Comparison of ENCODE assay signal across 8 cellular contexts in the genomic region with DNA sequence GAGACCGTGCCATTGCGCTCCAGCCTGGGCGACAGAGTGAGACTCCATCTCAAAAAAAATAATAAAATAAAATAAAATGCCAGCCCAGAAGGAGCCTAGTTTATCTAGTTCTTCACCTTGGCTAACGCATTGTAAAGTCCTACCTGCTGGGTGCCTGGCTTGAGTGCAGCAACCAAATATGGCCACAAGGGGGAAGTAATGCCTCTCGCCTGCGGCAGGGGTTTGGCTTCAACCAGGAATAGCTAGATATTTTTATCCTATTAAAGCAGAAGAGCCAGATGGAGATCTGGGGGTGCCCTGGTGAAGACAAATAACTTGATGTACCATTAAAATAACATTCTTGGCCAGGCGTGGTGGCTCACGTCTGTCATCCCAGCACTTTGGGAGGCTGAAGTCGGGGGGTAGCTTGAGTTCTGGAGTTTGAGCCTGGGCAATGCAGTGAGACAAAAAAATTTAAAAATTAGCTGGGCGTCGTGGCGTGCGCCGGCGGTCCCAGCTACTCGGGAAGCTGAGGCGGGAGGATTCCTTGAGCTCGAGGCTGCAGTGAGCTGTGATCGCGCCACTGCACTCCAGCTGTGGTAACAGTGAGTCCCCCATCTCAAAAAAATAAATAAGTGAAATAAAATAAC. TPM values are rescaled to one million over a fixed set of nuclear protein-coding genes. Genes with fewer than 3 reads are reported as not detected.
DNase-seq lines count a peak whose midpoint lies in the region; ATAC-seq, FAIRE-seq and TF ChIP-seq lines count a peak whose summit lies in the region.

No MANE protein-coding gene starts in this region.

- H3K4me1 ChIP-seq in HEK293 (ENCODE audit: control insufficient read depth, insufficient read depth, low read length) = no peaks in the 10 kb centered on the region
- H3K4me1 ChIP-seq in HepG2 (ENCODE audit: insufficient read depth, low read length) = peaks cover 28% of the 10 kb centered on the region

- H3K79me2 ChIP-seq in HepG2 (ENCODE audit: insufficient read depth, low read length) = no peaks in the 10 kb centered on the region

- ATAC-seq in HepG2 (peak; percentile 85), GM21529 (IDR thresholded peaks at IDR 0.05; ENCODE audit: unreplicated experiment) (no peak)

- H3K4me1 Mint-ChIP-seq in activated CD4-positive, alpha-beta T cell treated with anti-CD3 and anti-CD28 coated beads, Interleukin-2, amount 10 ng/mL, durations not matched to agents 24 days and 14 days = peaks cover 2% of the 10 kb centered on the region

- peaks cover 32% of the 10 kb centered on the region for H3K27me3 Mint-ChIP-seq in activated CD4-positive, alpha-beta T cell treated with anti-CD3 and anti-CD28 coated beads, Interleukin-2, amount 10 ng/mL, durations not matched to agents 24 days and 14 days

- no peak overlapping the region for H3K9ac ChIP-seq in HepG2 (ENCODE audit: insufficient read depth, low read depth, low read length)

- DNase-seq in AML-193 (lab: John Stamatoyannopoulos, UW) = peak; percentile 70
- peak; percentile 50 for DNase-seq in NCI-H526 treated with DMSO at 0.1 percent for 48 hours (lab: John Stamatoyannopoulos, UW)
- DNase-seq in activated CD4-positive, alpha-beta T cell treated with anti-CD3 and anti-CD28 coated beads, Interleukin-2, amount 10 ng/mL, durations not matched to agents 24 days and 14 days = peak; percentile 89
- DNase-seq in coronary artery (ENCODE audit: low spot score) = peak; percentile 81
- DNase-seq in HepG2 (ENCODE audit: low spot score) = peak; percentile 59
- peak; percentile 55 to 56 for DNase-seq in stimulated activated CD4-positive, alpha-beta T cell treated with anti-CD3 and anti-CD28 coated beads, Interleukin-4, amount 100 ng/mL, for 48 hours (ENCODE audit: low read depth in 2 of 2)

- peak; percentile 54; the same call in 1 of the 2 replicates for TF ChIP-seq CTCF in HEK293 (tag by site-specific recombination; IDR thresholded peaks at IDR 0.05)
- TF ChIP-seq CTCF in coronary artery (IDR thresholded peaks at IDR 0.05) = peak; percentile 65
- peak; percentile 91 for TF ChIP-seq CTCF in HepG2 (CRISPR knock-in tag; IDR thresholded peaks at IDR 0.05)

- in situ Hi-C loops in HepG2 (cut with HindIII; ENCODE audit: extremely low pct_ligation_motif_present, low pct_unique_long_range_greater_than_20kb) = loop anchor here (5.0 to 10.0 kb wide), 2 partner anchors 36 to 221 kb away; no protein-coding TSS in a partner anchor

- peak; percentile 76 for FAIRE-seq in HepG2 (lab: Jason Lieb, UNC)

- no peak overlapping the region for H3K4me3 ChIP-seq in HEK293 (ENCODE audit: low read depth, low read length)
- H3K4me3 ChIP-seq in coronary artery = peak overlapping the region; percentile 52
- no peak overlapping the region for H3K4me3 ChIP-seq in HepG2 (replicated peaks in 1 of 3; ENCODE audit: insufficient read depth in 1 of 3, low read depth in 2 of 3, low read length in 3 of 3)

- 32% methylated on average over 20 of the region's 20 CpGs for WGBS in HepG2 (ENCODE audit: low lambda C conversion rate)

- H3K27ac ChIP-seq in HEK293 (ENCODE audit: extremely low read depth, low read depth, low read length) (no peak overlapping the region), coronary artery (no peak overlapping the region), HepG2 (ENCODE audit: extremely low read length, insufficient read depth, low read length) (no peak overlapping the region)

- H3K36me3 Mint-ChIP-seq in activated CD4-positive, alpha-beta T cell treated with anti-CD3 and anti-CD28 coated beads, Interleukin-2, amount 10 ng/mL, durations not matched to agents 24 days and 14 days (ENCODE audit: low read depth) = no peaks in the 10 kb centered on the region

- no peak for TF ChIP-seq POLR2A in HepG2 (IDR thresholded peaks at IDR 0.05; ENCODE audit: insufficient read depth in 1 of 2, low read depth in 2 of 2, low read length in 2 of 2)

- no peaks in the 10 kb centered on the region for H3K9me3 ChIP-seq in HEK293 (ENCODE audit: control insufficient read depth, insufficient read depth, low read depth, low read length)
- H3K9me3 ChIP-seq in HepG2 (ENCODE audit: low read length) = 0 out of 2 replicates have a peak, but pooled peaks cover 4% of the 10 kb centered on the region

- peak; percentile 96 for TF ChIP-seq RAD21 in HepG2 (CRISPR knock-in tag; IDR thresholded peaks at IDR 0.05)

- CTCF ChIA-PET in HEK293 (lab: Yijun Ruan, JAX) (interaction anchor here (0.5 to 7.0 kb wide), 42 partner anchors 9 to 306 kb away, joined by 3 to 160 read pairs (median 4); partner anchors contain the start of gene PLEKHB1), HepG2 (lab: Yijun Ruan, JAX; ENCODE audit: low intra/inter-chr PET ratio, low total read pairs) (interaction anchor here (0.6 to 3.8 kb wide), 5 partner anchors 27 to 222 kb away, joined by 3 to 59 read pairs (median 5); no protein-coding TSS in a partner anchor)

- no peak overlapping the region for H3K27ac Mint-ChIP-seq in activated CD4-positive, alpha-beta T cell treated with anti-CD3 and anti-CD28 coated beads, Interleukin-2, amount 10 ng/mL, durations not matched to agents 24 days and 14 days

- H3K9me3 Mint-ChIP-seq in activated CD4-positive, alpha-beta T cell treated with anti-CD3 and anti-CD28 coated beads, Interleukin-2, amount 10 ng/mL, durations not matched to agents 24 days and 14 days = no peaks in the 10 kb centered on the region

- H3K36me3 ChIP-seq in HEK293 (ENCODE audit: control insufficient read depth in 2 of 2, insufficient read depth in 1 of 2, low read length in 2 of 2) (no peaks in the 10 kb centered on the region), HepG2 (replicated peaks in 1 of 2; ENCODE audit: control insufficient read depth in 1 of 2, insufficient read depth in 2 of 2, low read length in 2 of 2) (no peaks in the 10 kb centered on the region)

- H2AFZ ChIP-seq in HepG2 (ENCODE audit: low read length) = no peak overlapping the region

- no peak overlapping the region for H3K4me3 Mint-ChIP-seq in activated CD4-positive, alpha-beta T cell treated with anti-CD3 and anti-CD28 coated beads, Interleukin-2, amount 10 ng/mL, durations not matched to agents 24 days and 14 days

- POLR2A ChIA-PET in HEK293 (lab: Yijun Ruan, JAX) = interaction anchor here (0.6 to 1.2 kb wide), 4 partner anchors 21 to 75 kb away, joined by 3 to 7 read pairs (median 4); partner anchors contain the start of genes FAM168A and PLEKHB1
- POLR2A ChIA-PET in HepG2 (lab: Yijun Ruan, JAX) = interaction anchor here (1.0 to 1.3 kb wide), 4 partner anchors 26 to 36 kb away, joined by 4 to 7 read pairs (median 5); no protein-coding TSS in a partner anchor

- H3K27me3 ChIP-seq in HepG2 (ENCODE audit: control insufficient read depth in 1 of 2, insufficient read depth in 2 of 2, low read length in 2 of 2) = no peaks in the 10 kb centered on the region

- no TSS peak for BruUV-seq in HepG2 (replicated peaks; lab: Mats Ljungman, UMichigan)

- H4K20me1 ChIP-seq in HepG2 (ENCODE audit: insufficient read depth, low read length) = no peaks in the 10 kb centered on the region

- intact Hi-C loops in activated CD4-positive, alpha-beta T cell treated with anti-CD3 and anti-CD28 coated beads, Interleukin-2, amount 10 ng/mL, durations not matched to agents 24 days and 14 days (cut with micrococcal nuclease) = loop anchor here (1.0 to 5.0 kb wide), 2 partner anchors 35 to 306 kb away; no protein-coding TSS in a partner anchor
- intact Hi-C loops in HepG2 (cut with micrococcal nuclease; ENCODE audit: unreplicated experiment) = loop anchor here (1.0 to 10.0 kb wide), 3 partner anchors 27 to 221 kb away; no protein-coding TSS in a partner anchor

- TF ChIP-seq EP300 in HepG2 (IDR thresholded peaks at IDR 0.05; ENCODE audit: low read depth in 2 of 2, low read length in 2 of 2) (no peak), HepG2 (CRISPR knock-in tag; IDR thresholded peaks at IDR 0.05; ENCODE audit: borderline replicate concordance) (no peak)

- peak overlapping the region; percentile 11; the same call in 1 of the 2 replicates for H3K4me2 ChIP-seq in HepG2 (ENCODE audit: low read depth, low read length)

RNA-seq across cellular contexts. Expression of gene PLEKHB1, which starts 20.6 kb away (rescaled TPM):
- 1.0 and 1.5 TPM in 2 replicates for total RNA-seq in activated CD4-positive, alpha-beta T cell treated with anti-CD3 and anti-CD28 coated beads, Interleukin-2, amount 10 ng/mL, durations not matched to agents 24 days and 14 days
- 68.0 and 71.7 TPM in 2 replicates for total RNA-seq in HepG2 (2016; rRNA removed; fragmentation: Illumina TruSeq; extraction: Trizol)
- total RNA-seq in HepG2 (2016; cell fraction: cytosol; rRNA removed; fragmentation: Illumina TruSeq; extraction: Trizol; ENCODE audit: low read depth) = 14.1 and 14.6 TPM in 2 replicates
- total RNA-seq in HepG2 (2016; cell fraction: insoluble cytoplasmic fraction; rRNA removed; fragmentation: Illumina TruSeq; extraction: Trizol) = 68.8 and 77.9 TPM in 2 replicates
- total RNA-seq in HepG2 (2016; cell fraction: membrane; rRNA removed; fragmentation: Illumina TruSeq; extraction: Trizol) = 30.3 and 30.6 TPM in 2 replicates
- total RNA-seq in HepG2 (2016; cell fraction: nucleus; rRNA removed; fragmentation: Illumina TruSeq; extraction: Trizol) = 31.7 and 39.9 TPM in 2 replicates
- 77.1 and 99.3 TPM in 2 replicates for polyA plus RNA-seq in HepG2 (2011; rRNA removed)
- polyA plus RNA-seq in HepG2 (2011; cell fraction: cytosol; rRNA removed) = 95.0 and 157 TPM in 2 replicates
- 107 and 154 TPM in 2 replicates for polyA plus RNA-seq in HepG2 (2011; cell fraction: nucleus; rRNA removed)
- polyA plus RNA-seq in HepG2 (2012) = 47.9 and 54.0 TPM in 2 replicates
- polyA plus RNA-seq in HepG2 (2016; cell fraction: cytosol; fragmentation: Illumina TruSeq; extraction: Trizol; ENCODE audit: low read depth) = 16.0 and 24.3 TPM in 2 replicates
- polyA plus RNA-seq in HepG2 (2016; cell fraction: insoluble cytoplasmic fraction; fragmentation: Illumina TruSeq; extraction: Trizol; ENCODE audit: low read depth) = 128 and 133 TPM in 2 replicates
- polyA plus RNA-seq in HepG2 (2016; cell fraction: membrane; fragmentation: Illumina TruSeq; extraction: Trizol; ENCODE audit: low read depth) = 43.9 and 47.0 TPM in 2 replicates
- 69.9 and 81.4 TPM in 2 replicates for polyA plus RNA-seq in HepG2 (2016; cell fraction: nucleus; fragmentation: Illumina TruSeq; extraction: Trizol; ENCODE audit: insufficient read depth, low read depth)
- polyA minus RNA-seq in HepG2 (2011; rRNA and poly(A)+ RNA removed; ENCODE audit: low replicate concordance) = 0.09 and 172 TPM in 2 replicates
- 66.4 and 67.7 TPM in 2 replicates for polyA minus RNA-seq in HepG2 (2011; cell fraction: cytosol; rRNA and poly(A)+ RNA removed)
- polyA minus RNA-seq in HepG2 (2011; cell fraction: nucleus; rRNA and poly(A)+ RNA removed) = 33.3 and 41.1 TPM in 2 replicates

RNA-seq across cellular contexts. Expression of gene FAM168A, which starts 27.9 kb away (rescaled TPM):
- 17.4 and 19.8 TPM in 2 replicates for total RNA-seq in activated CD4-positive, alpha-beta T cell treated with anti-CD3 and anti-CD28 coated beads, Interleukin-2, amount 10 ng/mL, durations not matched to agents 24 days and 14 days
- 13.9 and 15.0 TPM in 2 replicates for total RNA-seq in HepG2 (2016; rRNA removed; fragmentation: Illumina TruSeq; extraction: Trizol)
- 0.91 and 0.97 TPM in 2 replicates for total RNA-seq in HepG2 (2016; cell fraction: cytosol; rRNA removed; fragmentation: Illumina TruSeq; extraction: Trizol; ENCODE audit: low read depth)
- total RNA-seq in HepG2 (2016; cell fraction: insoluble cytoplasmic fraction; rRNA removed; fragmentation: Illumina TruSeq; extraction: Trizol) = 14.3 and 14.4 TPM in 2 replicates
- total RNA-seq in HepG2 (2016; cell fraction: membrane; rRNA removed; fragmentation: Illumina TruSeq; extraction: Trizol) = 6.4 and 7.1 TPM in 2 replicates
- total RNA-seq in HepG2 (2016; cell fraction: nucleus; rRNA removed; fragmentation: Illumina TruSeq; extraction: Trizol) = 13.5 and 14.9 TPM in 2 replicates
- 15.8 and 17.5 TPM in 2 replicates for polyA plus RNA-seq in HepG2 (2011; rRNA removed)
- polyA plus RNA-seq in HepG2 (2011; cell fraction: cytosol; rRNA removed) = 7.8 and 8.6 TPM in 2 replicates
- 24.2 and 33.5 TPM in 2 replicates for polyA plus RNA-seq in HepG2 (2011; cell fraction: nucleus; rRNA removed)
- 14.4 and 14.7 TPM in 2 replicates for polyA plus RNA-seq in HepG2 (2012)
- 0.77 and 0.78 TPM in 2 replicates for polyA plus RNA-seq in HepG2 (2016; cell fraction: cytosol; fragmentation: Illumina TruSeq; extraction: Trizol; ENCODE audit: low read depth)
- 11.3 and 13.2 TPM in 2 replicates for polyA plus RNA-seq in HepG2 (2016; cell fraction: insoluble cytoplasmic fraction; fragmentation: Illumina TruSeq; extraction: Trizol; ENCODE audit: low read depth)
- 3.0 and 3.2 TPM in 2 replicates for polyA plus RNA-seq in HepG2 (2016; cell fraction: membrane; fragmentation: Illumina TruSeq; extraction: Trizol; ENCODE audit: low read depth)
- polyA plus RNA-seq in HepG2 (2016; cell fraction: nucleus; fragmentation: Illumina TruSeq; extraction: Trizol; ENCODE audit: insufficient read depth, low read depth) = 16.9 and 17.7 TPM in 2 replicates
- polyA minus RNA-seq in HepG2 (2011; rRNA and poly(A)+ RNA removed; ENCODE audit: low replicate concordance) = 28.4 and 45.6 TPM in 2 replicates
- 12.5 and 15.3 TPM in 2 replicates for polyA minus RNA-seq in HepG2 (2011; cell fraction: cytosol; rRNA and poly(A)+ RNA removed)
- polyA minus RNA-seq in HepG2 (2011; cell fraction: nucleus; rRNA and poly(A)+ RNA removed) = 15.4 and 17.0 TPM in 2 replicates
